ENCODE assay signal across 1 cellular context in the genomic region with DNA sequence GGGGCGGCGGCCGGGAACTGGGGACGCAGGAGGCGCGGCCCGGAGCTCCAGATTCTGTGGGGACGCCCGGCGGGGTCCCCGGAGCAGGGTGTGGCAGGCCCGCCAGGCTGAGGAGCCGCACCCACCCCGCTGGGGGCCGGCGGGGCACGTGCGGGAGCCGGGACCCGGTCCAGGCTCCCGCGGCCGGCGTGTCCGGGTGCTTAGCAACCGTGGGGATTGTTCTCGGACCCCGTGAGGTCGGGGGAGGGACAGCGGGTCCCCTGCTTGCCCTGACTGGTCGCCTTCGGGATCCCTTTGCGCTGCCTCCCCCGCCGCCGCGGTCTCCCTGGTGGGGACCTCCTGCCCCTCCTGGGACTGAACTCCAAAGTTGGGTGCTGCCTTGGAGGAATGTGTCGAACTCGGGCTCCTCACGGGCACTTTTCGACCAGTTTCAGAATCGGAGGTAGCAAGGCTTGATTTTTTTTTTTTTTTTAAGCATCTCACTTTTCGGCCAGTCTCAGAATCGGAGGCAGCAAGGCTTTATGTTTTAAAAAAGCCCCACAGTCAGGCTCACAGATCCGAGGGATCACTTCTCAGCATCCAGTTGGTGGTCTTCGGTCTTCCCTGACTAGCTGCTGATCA.
TF ChIP-seq lines count a peak whose summit lies in the region.

No MANE protein-coding gene starts in this region.

TF ChIP-seq in SK-N-SH, 30 proteins besides CTCF, POLR2A, EP300 and RAD21:
- TF ChIP-seq SIN3A (IDR thresholded peaks at IDR 0.05; ENCODE audit: borderline replicate concordance, low read depth, low read length) (0 out of 2 replicates have a peak, but pooled peaks have one; percentile 33), USF2 (IDR thresholded peaks at IDR 0.05; ENCODE audit: borderline replicate concordance, low read depth, low read length) (no peak), ELF1 (IDR thresholded peaks at IDR 0.05) (no peak), TEAD4 (IDR thresholded peaks at IDR 0.05; ENCODE audit: borderline replicate concordance, insufficient read depth) (no peak), CHD2 (IDR thresholded peaks at IDR 0.05; ENCODE audit: low read length, partially characterized antibody) (no peak), FOXM1 (IDR thresholded peaks at IDR 0.05; ENCODE audit: low read depth) (no peak), MXI1 (IDR thresholded peaks at IDR 0.05; ENCODE audit: low read depth, low read length) (peak; percentile 88; the same call in 1 of the 2 replicates)
